ENCODE assay signal across 14 cellular contexts in genomic region chr17:71580220-71580619, GRCh38.
"Had no signal": no experiment of that assay in that cellular context is flagged by ENCODE, and none has a peak within 500 bp of the region (broad histone marks: within the 10 kb centered on the region; RNA-seq: fewer than 3 reads in every experiment).

No MANE protein-coding gene starts in this region.

- H3K9ac ChIP-seq: parathyroid adenoma had no signal

- H3K27me3 ChIP-seq: esophagus squamous epithelium, spleen had no signal

- H3K4me3 ChIP-seq: esophagus squamous epithelium, lung, psoas muscle, spleen had no signal

- DNase-seq: effector memory CD4-positive, alpha-beta T cell; esophagus squamous epithelium; left colon; left ventricle myocardium superior; mesendoderm; naive B cell; psoas muscle; spleen; stimulated activated CD4-positive, alpha-beta T cell treated with anti-CD3 and anti-CD28 coated beads, Interleukin-15, amount 100 ng/mL, for 24 hours; stimulated activated naive CD4-positive, alpha-beta T cell; trophoblast cell had no signal

- H3K79me2 ChIP-seq: parathyroid adenoma had no signal

- H3K36me3 ChIP-seq: esophagus squamous epithelium, spleen had no signal

- H3K9me3 ChIP-seq: psoas muscle had no signal

- H3K27ac ChIP-seq: esophagus squamous epithelium, parathyroid adenoma, psoas muscle, spleen had no signal

- H2AFZ ChIP-seq: parathyroid adenoma had no signal

- H3K4me1 ChIP-seq: esophagus squamous epithelium, parathyroid adenoma, psoas muscle, spleen had no signal

- ATAC-seq: left colon, left ventricle myocardium superior, psoas muscle, sciatic nerve had no signal
